Comparison of ENCODE assay signal across 12 cellular contexts in the genomic region with DNA sequence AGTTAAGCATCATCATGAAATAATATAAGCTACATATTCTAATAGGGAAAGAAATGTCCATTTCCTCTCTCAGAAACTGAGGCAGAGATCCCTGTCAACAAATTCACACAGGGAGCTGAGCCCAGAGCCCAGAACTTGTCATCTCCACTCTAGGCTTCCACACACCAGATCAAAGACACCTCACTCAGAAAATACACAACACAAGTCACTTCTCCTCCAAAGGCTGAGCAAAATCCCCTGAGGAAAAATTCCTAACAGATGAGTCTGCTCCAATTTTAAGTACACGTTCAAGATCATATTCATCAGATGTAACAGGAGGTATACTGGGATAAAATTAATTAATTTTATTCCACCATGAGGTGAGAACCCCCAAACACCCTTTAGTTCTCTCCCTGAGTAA.
DNase-seq lines count a peak whose midpoint lies in the region; TF ChIP-seq lines count a peak whose summit lies in the region.
"Had no signal": no experiment of that assay in that cellular context is flagged by ENCODE, and none has a peak within 500 bp of the region (broad histone marks: within the 10 kb centered on the region; RNA-seq: fewer than 3 reads in every experiment).

No MANE protein-coding gene starts in this region.

- DNase-seq in GM23248 = peak; percentile 81
- DNase-seq in SW 1271 (lab: John Stamatoyannopoulos, UW) = peak; percentile 15 to 76
- DNase-seq in fibroblast of mammary gland (ENCODE audit: low read depth) = peak; percentile 72
- no peak for DNase-seq in T-helper 9 cell
- DNase-seq in NCI-H1105 treated with DMSO at 0.1 percent for 48 hours (lab: John Stamatoyannopoulos, UW) = no peak
- DNase-seq in UCSD-AML1 (lab: John Stamatoyannopoulos, UW; ENCODE audit: unreplicated experiment) = no peak
- DNase-seq: activated CD4-positive, alpha-beta T cell treated with anti-CD3 and anti-CD28 coated beads for 1 hour; cerebellar nuclear complex; NCI-H1694; NCI-H748 treated with DMSO at 0.1 percent for 48 hours; testis had no signal

- 0% methylated on average over 1 of the region's 1 CpG for WGBS in GM23248 (ENCODE audit: low coverage in 1 of 2, low lambda C conversion rate in 2 of 2, missing lambda C conversion rate in 2 of 2), 2 experiments

- no peak for TF ChIP-seq CTCF in fibroblast of mammary gland (conservative IDR thresholded peaks at IDR 0.05; ENCODE audit: control insufficient read depth, insufficient read depth, low read depth, low read length)

- peaks cover 35% of the 10 kb centered on the region for H3F3A ChIP-seq in GM23248 (ENCODE audit: insufficient read depth)

- H3K9me3 ChIP-seq in GM23248 (ENCODE audit: low read depth) (no peaks in the 10 kb centered on the region), skeletal muscle satellite cell (replicated peaks; ENCODE audit: low read length) (no peaks in the 10 kb centered on the region)
- H3K9me3 ChIP-seq: testis had no signal

- in situ Hi-C loops in GM23248 (cut with MboI) = no loop called here

- H3K9ac ChIP-seq in GM23248 (peak overlapping the region; percentile 37; the same call in 1 of the 2 replicates), skeletal muscle satellite cell (ENCODE audit: low read depth, low read length) (peak overlapping the region; percentile 69)

- H3K4me2 ChIP-seq in GM23248 (ENCODE audit: unreplicated experiment) = peak overlapping the region; percentile 81
- H3K4me2 ChIP-seq in skeletal muscle satellite cell (ENCODE audit: low read length) = peak overlapping the region; percentile 71

- no peaks in the 10 kb centered on the region for H4K20me1 ChIP-seq in GM23248 (ENCODE audit: insufficient read depth)

- H3K79me2 ChIP-seq in GM23248 (ENCODE audit: insufficient read depth) = no peaks in the 10 kb centered on the region

- no peaks in the 10 kb centered on the region for H3K9me2 ChIP-seq in GM23248 (ENCODE audit: insufficient read depth)

- H3K27me3 ChIP-seq in GM23248 (replicated peaks; ENCODE audit: insufficient read depth) (no peaks in the 10 kb centered on the region), skeletal muscle satellite cell (ENCODE audit: control insufficient read depth, insufficient read depth, low read length) (no peaks in the 10 kb centered on the region)
- H3K27me3 ChIP-seq: testis had no signal

- H3K4me1 ChIP-seq in GM23248 (ENCODE audit: insufficient read depth) (peaks cover 34% of the 10 kb centered on the region), skeletal muscle satellite cell (ENCODE audit: control insufficient read depth, insufficient read depth, low read length) (peaks cover 35% of the 10 kb centered on the region)
- H3K4me1 ChIP-seq: testis had no signal

- H3K4me3 ChIP-seq in GM23248 (peak overlapping the region; percentile 53; the same call in 1 of the 2 replicates), fibroblast of mammary gland (ENCODE audit: control insufficient read depth, low read depth, low read length) (no peak overlapping the region), skeletal muscle satellite cell (ENCODE audit: low read length) (no peak overlapping the region)
- H3K4me3 ChIP-seq: testis had no signal

- peak overlapping the region; percentile 70 for H3K27ac ChIP-seq in GM23248
- H3K27ac ChIP-seq: testis had no signal

- H3K36me3 ChIP-seq in GM23248 (ENCODE audit: low read depth) (peaks cover 7% of the 10 kb centered on the region; the same call in 1 of the 2 replicates), skeletal muscle satellite cell (ENCODE audit: insufficient read depth, low read length) (peaks cover 5% of the 10 kb centered on the region)

- H2AFZ ChIP-seq in GM23248 = no peak overlapping the region

Comparison
In these comparisons a context has a peak if more than half of its experiments do, and no peak if none do; other contexts are left out.
1. DNase-seq: peak in GM23248 (single experiment), SW 1271 (2 of 2) and fibroblast of mammary gland (single experiment); none in T-helper 9 cell (single experiment), NCI-H1105 treated with DMSO at 0.1 percent for 48 hours (single experiment) and UCSD-AML1 (single experiment).